ENCODE assay signal across 9 cellular contexts in the genomic region with DNA sequence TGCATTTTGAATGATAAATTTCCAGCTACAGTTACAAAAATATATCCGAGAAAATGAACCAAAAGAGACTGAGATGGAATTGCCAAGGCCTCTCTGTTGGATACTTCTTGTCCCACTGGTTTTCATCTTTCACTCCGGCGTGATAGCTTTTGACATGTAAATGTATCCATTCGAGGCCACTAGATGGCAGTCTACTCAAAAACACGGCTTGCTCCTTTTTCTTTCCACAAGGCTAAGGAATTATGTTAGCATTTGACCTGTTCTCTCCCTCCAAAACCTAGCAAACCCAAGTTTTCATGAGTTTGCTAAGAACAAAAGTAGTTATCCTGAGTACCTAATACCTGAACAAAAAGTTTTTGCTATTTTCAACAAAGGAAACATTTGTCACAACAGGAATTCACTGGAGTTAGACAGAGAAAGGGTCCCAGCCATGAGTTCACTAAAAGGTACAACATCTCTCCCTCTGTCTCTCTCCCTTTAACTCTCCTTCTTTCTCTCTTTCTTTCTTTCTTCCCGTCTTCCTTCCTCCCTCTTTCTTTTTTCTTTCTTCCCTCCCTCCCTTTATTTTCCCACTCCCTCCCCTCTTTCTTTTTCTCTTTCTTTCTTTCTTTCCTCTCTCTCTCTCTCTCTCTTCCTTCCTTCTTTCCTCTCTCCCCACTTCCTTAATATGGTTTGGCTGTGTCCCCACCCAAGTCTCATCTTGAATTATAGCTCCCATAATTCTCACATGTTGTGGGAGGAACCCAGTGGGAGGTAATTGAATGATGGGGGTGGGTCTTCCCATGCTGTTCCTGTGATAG.
A peak's percentile ranks its signal among the peaks of the same experiment; 100 is the strongest.
DNase-seq lines count a peak whose midpoint lies in the region; ATAC-seq and TF ChIP-seq lines count a peak whose summit lies in the region.
"Had no signal": no experiment of that assay in that cellular context is flagged by ENCODE, and none has a peak within 500 bp of the region (broad histone marks: within the 10 kb centered on the region; RNA-seq: fewer than 3 reads in every experiment).

No MANE protein-coding gene starts in this region.

- TF ChIP-seq CTCF in GM10248 (IDR thresholded peaks at IDR 0.05; ENCODE audit: control extremely low read depth, extremely low read depth, low read depth, missing control alignments): peak; percentile 60
- TF ChIP-seq CTCF in foreskin fibroblast (IDR thresholded peaks at IDR 0.05; ENCODE audit: low read depth, low read length): peak; percentile 55
- TF ChIP-seq CTCF in psoas muscle (IDR thresholded peaks at IDR 0.05): peak; percentile 55
- TF ChIP-seq CTCF in gastrocnemius medialis (IDR thresholded peaks at IDR 0.05 in 4 of 5, conservative IDR thresholded peaks at IDR 0.05 in 1 of 5): peak in 2 of 5 experiments; percentile 45 to 61

- H3K4me3 ChIP-seq in foreskin fibroblast (ENCODE audit: low read depth in 1 of 2, low read length in 2 of 2): no peak overlapping the region
- H3K4me3 ChIP-seq in psoas muscle: no peak overlapping the region
- no peak overlapping the region for H3K4me3 ChIP-seq in gastrocnemius medialis

- TF ChIP-seq POLR2A in gastrocnemius medialis (IDR thresholded peaks at IDR 0.05): no peak

- in situ Hi-C loops in gastrocnemius medialis (cut with MboI; ENCODE audit: low sequenced_read_pairs in 4 of 4): no loop called here

- H3K27me3 ChIP-seq in psoas muscle (ENCODE audit: insufficient read depth in 3 of 3, low read length in 2 of 3): no peaks in the 10 kb centered on the region
- no peaks in the 10 kb centered on the region for H3K27me3 ChIP-seq in gastrocnemius medialis

- 7 to 9% (median 8%) methylated on average over 6 of the region's 6 CpGs for WGBS in psoas muscle, 3 donors

- POLR2A ChIA-PET in GM10248 (lab: Yijun Ruan, JAX): no interaction called here

- H3K9me3 ChIP-seq in psoas muscle: no peaks in the 10 kb centered on the region
- H3K9me3 ChIP-seq in gastrocnemius medialis: no peaks in the 10 kb centered on the region

- peak; percentile 80 for ATAC-seq in HG02623 (IDR thresholded peaks at IDR 0.05; ENCODE audit: unreplicated experiment)
- ATAC-seq in psoas muscle: no peak
- ATAC-seq in gastrocnemius medialis: no peak
- ATAC-seq: left colon had no signal

- DNase-seq in AG08395 (ENCODE audit: low spot score) (peak; percentile 46), GM10248 (ENCODE audit: extremely low spot score) (peak; percentile 38), NCI-H1417 (lab: John Stamatoyannopoulos, UW) (peak; percentile 42 to 80 (median 60)), SKM-1 treated with dmso at 0.1 percent for 144 hours (lab: John Stamatoyannopoulos, UW; ENCODE audit: unreplicated experiment) (peak; percentile 17), foreskin fibroblast (peak; percentile 4 to 51), psoas muscle (no peak), gastrocnemius medialis (no peak)

- CTCF ChIA-PET in GM10248 (lab: Yijun Ruan, JAX): interaction anchor here (1.0 to 1.8 kb wide), 3 partner anchors 11 to 26 kb away, joined by 4 to 6 read pairs (median 5); no protein-coding TSS in a partner anchor

- H3K36me3 ChIP-seq in psoas muscle (ENCODE audit: insufficient read depth in 1 of 2, low read depth in 1 of 2) (no peaks in the 10 kb centered on the region), gastrocnemius medialis (no peaks in the 10 kb centered on the region)

- intact Hi-C loops in psoas muscle (cut with DNase I): loop anchor here in 1 of 2 donors (10.0 kb wide), 1 partner anchor 829 kb away; no protein-coding TSS in a partner anchor
- intact Hi-C loops in gastrocnemius medialis (cut with DNase I; ENCODE audit: low total_unique reads): no loop called here

- no peak overlapping the region for H3K27ac ChIP-seq in psoas muscle
- no peak overlapping the region for H3K27ac ChIP-seq in gastrocnemius medialis

- H3K4me1 ChIP-seq in psoas muscle (no peaks in the 10 kb centered on the region), gastrocnemius medialis (no peaks in the 10 kb centered on the region)

Comparison
In these comparisons a context has a peak if more than half of its experiments do, and no peak if none do; other contexts are left out.
1. DNase-seq: peak in AG08395 (single experiment), GM10248 (single experiment), NCI-H1417 (3 of 3), SKM-1 treated with dmso at 0.1 percent for 144 hours (single experiment) and foreskin fibroblast (2 of 2); none in psoas muscle (0 of 2) and gastrocnemius medialis (0 of 2).